24 cellular contexts compared by ENCODE assay signal in the genomic region with DNA sequence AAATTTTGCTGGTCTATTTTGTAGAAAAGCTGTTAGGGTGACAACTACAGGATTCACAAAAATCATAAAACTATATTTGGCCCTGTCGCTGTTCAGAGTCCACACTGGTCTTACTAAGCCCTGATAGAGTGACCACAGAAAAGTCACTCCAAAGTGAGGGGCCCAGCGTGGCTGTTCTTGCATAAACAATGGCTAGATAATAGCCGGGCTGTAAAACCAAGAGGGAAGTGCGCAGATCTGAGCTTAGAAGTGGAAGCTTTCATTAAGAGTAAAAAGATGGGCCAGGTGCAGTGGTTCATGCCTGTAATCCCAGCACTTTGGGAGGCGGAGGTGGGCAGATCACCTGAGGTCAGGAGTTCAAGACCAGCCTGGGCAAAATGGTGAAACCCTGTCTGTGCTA. TPM values are rescaled to one million over a fixed set of nuclear protein-coding genes. Genes with fewer than 3 reads are reported as not detected.
DNase-seq lines count a peak whose midpoint lies in the region; ATAC-seq and TF ChIP-seq lines count a peak whose summit lies in the region.
"Had no signal": no experiment of that assay in that cellular context is flagged by ENCODE, and none has a peak within 500 bp of the region (broad histone marks: within the 10 kb centered on the region; RNA-seq: fewer than 3 reads in every experiment).

No MANE protein-coding gene starts in this region.

- H4K91ac ChIP-seq in mesenchymal stem cell (ENCODE audit: low read length): no peak overlapping the region

- H3K9ac ChIP-seq in mesenchymal stem cell (ENCODE audit: low read length): no peak overlapping the region
- no peak overlapping the region for H3K9ac ChIP-seq in smooth muscle cell (ENCODE audit: low read depth)
- H3K9ac ChIP-seq: BLaER1, KMS-11, SK-N-SH had no signal

- H3K27me3 ChIP-seq in mesenchymal stem cell (ENCODE audit: control insufficient read depth in 1 of 2, insufficient read depth in 1 of 2, low read length in 2 of 2) (no peaks in the 10 kb centered on the region), smooth muscle cell (ENCODE audit: low read depth) (no peaks in the 10 kb centered on the region)
- H3K27me3 ChIP-seq: BLaER1 had no signal

- no peak overlapping the region for H2BK120ac ChIP-seq in mesenchymal stem cell (ENCODE audit: low read depth, low read length)

- H4K20me1 ChIP-seq in smooth muscle cell (ENCODE audit: low read depth): no peaks in the 10 kb centered on the region
- H4K20me1 ChIP-seq: BLaER1 had no signal

- peak overlapping the region in 1 of 2 experiments; percentile 64 for H3K4ac ChIP-seq in mesenchymal stem cell (ENCODE audit: low read depth in 1 of 2, low read length in 2 of 2)

- peaks cover 16% of the 10 kb centered on the region for H3K4me1 ChIP-seq in mesenchymal stem cell (ENCODE audit: control insufficient read depth, insufficient read depth, low read depth, low read length)
- H3K4me1 ChIP-seq in smooth muscle cell (ENCODE audit: low read depth): peaks cover 17% of the 10 kb centered on the region

- WGBS in mesenchymal stem cell: 58% methylated on average over 5 of the region's 5 CpGs
- WGBS in smooth muscle cell (ENCODE audit: low lambda C conversion rate): 35% methylated on average over 5 of the region's 5 CpGs

- H3F3A ChIP-seq in smooth muscle cell (ENCODE audit: low read depth): peaks cover 28% of the 10 kb centered on the region

- no peak overlapping the region for H4K8ac ChIP-seq in mesenchymal stem cell (ENCODE audit: low read length)

- H2BK15ac ChIP-seq in mesenchymal stem cell (ENCODE audit: low read depth, poor library complexity, severe bottlenecking): no peak overlapping the region

- H3K14ac ChIP-seq in mesenchymal stem cell (ENCODE audit: low read length in 2 of 2): no peak overlapping the region

- no peaks in the 10 kb centered on the region for H3K79me2 ChIP-seq in smooth muscle cell (ENCODE audit: low read depth)

- peak overlapping the region; percentile 41 for H2AK5ac ChIP-seq in mesenchymal stem cell (ENCODE audit: low read length, severe bottlenecking)

- H3K23ac ChIP-seq in mesenchymal stem cell (ENCODE audit: low read length in 2 of 2): no peak overlapping the region

- DNase-seq in HuH-7 (ENCODE audit: low spot score) (peak; percentile 50), OCI-M1 (lab: John Stamatoyannopoulos, UW) (peak; percentile 77), mesenchymal stem cell (peak; percentile 44), smooth muscle cell (lab: John Stamatoyannopoulos, UW; ENCODE audit: unreplicated experiment) (no peak), NCI-H2196 (lab: John Stamatoyannopoulos, UW; ENCODE audit: unreplicated experiment) (no peak), midbrain (lab: John Stamatoyannopoulos, UW) (no peak)
- DNase-seq: ACHN; Calu3; CD4-positive, alpha-beta memory T cell; DMS153; GM23248; H9; HFFc6; NCI-H1694; NCI-H2081; NCI-H2171; NCI-H446; NCI-H526; SIG-M5; SK-N-SH had no signal

- H3K4me3 ChIP-seq in mesenchymal stem cell (ENCODE audit: insufficient read depth in 1 of 2, low read depth in 1 of 2, low read length in 2 of 2) (no peak overlapping the region), smooth muscle cell (no peak overlapping the region)
- H3K4me3 ChIP-seq: BLaER1, GM23248 had no signal

- no peak overlapping the region for H2BK12ac ChIP-seq in mesenchymal stem cell (ENCODE audit: low read length in 2 of 2)

- H3K9me3 ChIP-seq in mesenchymal stem cell (ENCODE audit: control insufficient read depth, low read length): no peaks in the 10 kb centered on the region
- H3K9me3 ChIP-seq in smooth muscle cell (replicated peaks; ENCODE audit: low read depth): no peaks in the 10 kb centered on the region
- H3K9me3 ChIP-seq: BLaER1, SK-N-SH had no signal

- no peak for ATAC-seq in GM18502 (IDR thresholded peaks at IDR 0.05; ENCODE audit: poor library complexity, unreplicated experiment)
- ATAC-seq: Panc1 had no signal

- H2BK5ac ChIP-seq in mesenchymal stem cell (ENCODE audit: low read depth, low read length, poor library complexity, severe bottlenecking): no peak overlapping the region

- peaks cover 25% of the 10 kb centered on the region in 2 experiments for H3K36me3 ChIP-seq in mesenchymal stem cell (ENCODE audit: control insufficient read depth in 1 of 2, insufficient read depth in 2 of 2, low read depth in 1 of 2, low read length in 2 of 2)
- no peaks in the 10 kb centered on the region for H3K36me3 ChIP-seq in smooth muscle cell (ENCODE audit: low read depth)
- H3K36me3 ChIP-seq: BLaER1 had no signal

- H3K4me2 ChIP-seq in mesenchymal stem cell (ENCODE audit: low read length, poor library complexity, severe bottlenecking): no peak overlapping the region
- peak overlapping the region; percentile 48 for H3K4me2 ChIP-seq in smooth muscle cell
- H3K4me2 ChIP-seq: BLaER1, KMS-11, SK-N-SH had no signal

- no peak for TF ChIP-seq CTCF in smooth muscle cell (IDR thresholded peaks at IDR 0.05; ENCODE audit: borderline replicate concordance, insufficient read depth, poor library complexity, severe bottlenecking)

- H2AFZ ChIP-seq in mesenchymal stem cell (ENCODE audit: low read depth, low read length) (no peak overlapping the region), smooth muscle cell (ENCODE audit: low read depth) (no peak overlapping the region)
- H2AFZ ChIP-seq: GM23248 had no signal

- no peak overlapping the region for H3K27ac ChIP-seq in mesenchymal stem cell (ENCODE audit: low read length, poor library complexity, severe bottlenecking)
- H3K27ac ChIP-seq in smooth muscle cell (ENCODE audit: low read depth): no peak overlapping the region
- H3K27ac ChIP-seq: BLaER1, KMS-11 had no signal

- H3K18ac ChIP-seq in mesenchymal stem cell (ENCODE audit: low read depth in 1 of 2, low read length in 2 of 2): peak overlapping the region in 1 of 2 experiments; percentile 69

- H3K79me1 ChIP-seq in mesenchymal stem cell (replicated peaks; ENCODE audit: low read length, poor library complexity, severe bottlenecking): peaks cover 15% of the 10 kb centered on the region

RNA-seq across cellular contexts. Expression of a gene that starts 15.5 kb away (rescaled TPM):
- 288 TPM for polyA plus RNA-seq in mesenchymal stem cell (2013, experiment 1 of 2)
- 307 TPM for polyA plus RNA-seq in mesenchymal stem cell (2013, experiment 2 of 2)
- 144 and 222 TPM in 2 replicates for total RNA-seq in smooth muscle cell
- 174 and 178 TPM in 2 replicates for polyA plus RNA-seq in smooth muscle cell

Comparison
In these comparisons a context has a peak if more than half of its experiments do, and no peak if none do; other contexts are left out.
1. DNase-seq: peak in HuH-7 (single experiment), OCI-M1 (single experiment) and mesenchymal stem cell (single experiment); none in smooth muscle cell (single experiment), NCI-H2196 (single experiment) and midbrain (single experiment).